Comparison of ENCODE assay signal across 1 cellular context in genomic region chr13:110912651-110913051, GRCh38.
TF ChIP-seq lines count a peak whose summit lies in the region.

No MANE protein-coding gene starts in this region.

TF ChIP-seq in HCT116, 20 proteins besides CTCF, POLR2A, EP300 and RAD21 (continued from another document):
- TF ChIP-seq REST (IDR thresholded peaks at IDR 0.05; ENCODE audit: low read depth) (no peak), YY1 (IDR thresholded peaks at IDR 0.05; ENCODE audit: extremely low read depth, insufficient replicate concordance, low read depth, low read length) (no peak), ATF3 (IDR thresholded peaks at IDR 0.05) (no peak), TCF7L2 (IDR thresholded peaks at IDR 0.05; ENCODE audit: borderline replicate concordance, extremely low read depth, insufficient read depth, insufficient read length) (no peak)
TF ChIP-seq in HCT116: peak in this region for 0.
